11 cellular contexts compared by ENCODE assay signal in genomic region chr2:98454073-98454472, GRCh38. TPM values are rescaled to one million over a fixed set of nuclear protein-coding genes. Genes with fewer than 3 reads are reported as not detected.
DNase-seq lines count a peak whose midpoint lies in the region; ATAC-seq, FAIRE-seq and TF ChIP-seq lines count a peak whose summit lies in the region.
"Had no signal": no experiment of that assay in that cellular context is flagged by ENCODE, and none has a peak within 500 bp of the region (broad histone marks: within the 10 kb centered on the region; RNA-seq: fewer than 3 reads in every experiment).

No MANE protein-coding gene starts in this region.

- H4K20me1 ChIP-seq in BLaER1 treated with 17β-estradiol and CSF1 and Interleukin-3, amounts not matched to agents 10 nM and 100 nM: peaks cover 53 to 99% (median 74%) of the 10 kb centered on the region in 11 experiments; a peak in 20 of 22 replicates

- peaks cover 0 to 12% (median 0%) of the 10 kb centered on the region in 11 experiments; a peak in 6 of 22 replicates for H3K36me3 ChIP-seq in BLaER1 treated with 17β-estradiol and CSF1 and Interleukin-3, amounts not matched to agents 10 nM and 100 nM
- H3K36me3 ChIP-seq in mucosa of rectum (ENCODE audit: control insufficient read depth in 2 of 2, insufficient read depth in 2 of 2, low read length in 2 of 2): no peaks in the 10 kb centered on the region

- no peak for TF ChIP-seq CTCF in HFFc6 (IDR thresholded peaks at IDR 0.05)

- peak overlapping the region in 1 of 10 experiments; percentile 19; a peak in 1 of 20 replicates for H3K4me3 ChIP-seq in BLaER1 treated with 17β-estradiol and CSF1 and Interleukin-3, amounts not matched to agents 10 nM and 100 nM
- no peak overlapping the region for H3K4me3 ChIP-seq in mucosa of rectum (ENCODE audit: low read length in 2 of 2)

- no peaks in the 10 kb centered on the region for H3K27me3 ChIP-seq in BLaER1 treated with 17β-estradiol and CSF1 and Interleukin-3, amounts not matched to agents 10 nM and 100 nM
- H3K27me3 ChIP-seq in mucosa of rectum (ENCODE audit: control insufficient read depth in 2 of 2, insufficient read depth in 2 of 2, low read length in 2 of 2): no peaks in the 10 kb centered on the region

- H3K9me3 Mint-ChIP-seq in HFFc6: no peaks in the 10 kb centered on the region
- peaks cover 2% of the 10 kb centered on the region for H3K9me3 Mint-ChIP-seq in activated naive CD8-positive, alpha-beta T cell treated with anti-CD3 and anti-CD28 coated beads for 36 hours
- H3K9me3 Mint-ChIP-seq: neural crest cell had no signal

- peaks cover 12% of the 10 kb centered on the region for H3K36me3 Mint-ChIP-seq in HFFc6 (ENCODE audit: low read depth)
- H3K36me3 Mint-ChIP-seq in activated naive CD8-positive, alpha-beta T cell treated with anti-CD3 and anti-CD28 coated beads for 36 hours: peaks cover 23% of the 10 kb centered on the region

- peak overlapping the region; percentile 94 for H3K27ac Mint-ChIP-seq in HFFc6
- H3K27ac Mint-ChIP-seq in activated naive CD8-positive, alpha-beta T cell treated with anti-CD3 and anti-CD28 coated beads for 36 hours: peak overlapping the region; percentile 89

- no peak for FAIRE-seq in GM19239 (lab: Jason Lieb, UNC)

- no peaks in the 10 kb centered on the region for H3K27me3 Mint-ChIP-seq in HFFc6 (ENCODE audit: insufficient read depth)
- no peaks in the 10 kb centered on the region for H3K27me3 Mint-ChIP-seq in activated naive CD8-positive, alpha-beta T cell treated with anti-CD3 and anti-CD28 coated beads for 36 hours

- H3K4me1 Mint-ChIP-seq in HFFc6 (ENCODE audit: low read depth): peaks cover 55% of the 10 kb centered on the region
- H3K4me1 Mint-ChIP-seq in activated naive CD8-positive, alpha-beta T cell treated with anti-CD3 and anti-CD28 coated beads for 36 hours: peaks cover 93% of the 10 kb centered on the region

- no peak for ATAC-seq in HG03442 (IDR thresholded peaks at IDR 0.05; ENCODE audit: unreplicated experiment)

- H3K4me1 ChIP-seq in BLaER1 treated with 17β-estradiol and CSF1 and Interleukin-3, amounts not matched to agents 10 nM and 100 nM: peaks cover 65 to 88% (median 75%) of the 10 kb centered on the region in 10 experiments
- peaks cover 16 to 23% of the 10 kb centered on the region in 2 donors for H3K4me1 ChIP-seq in mucosa of rectum (ENCODE audit: control insufficient read depth in 2 of 2, insufficient read depth in 2 of 2, low read length in 2 of 2)

- H3K9me3 ChIP-seq in BLaER1 treated with 17β-estradiol and CSF1 and Interleukin-3, amounts not matched to agents 10 nM and 100 nM (replicated peaks in 1 of 11): no peaks in the 10 kb centered on the region
- no peaks in the 10 kb centered on the region for H3K9me3 ChIP-seq in mucosa of rectum (ENCODE audit: control insufficient read depth in 2 of 2, low read length in 2 of 2)

- H3K9ac ChIP-seq in BLaER1 treated with 17β-estradiol and CSF1 and Interleukin-3, amounts not matched to agents 10 nM and 100 nM: peak overlapping the region in 1 of 11 experiments; percentile 68; a peak in 1 of 22 replicates
- H3K9ac ChIP-seq in mucosa of rectum (ENCODE audit: low read depth in 1 of 2, low read length in 2 of 2): peak overlapping the region in 1 of 2 donors; percentile 4

- H3K27ac ChIP-seq in BLaER1 treated with 17β-estradiol and CSF1 and Interleukin-3, amounts not matched to agents 10 nM and 100 nM: peak overlapping the region in 8 of 11 experiments; percentile 3 to 87 (median 28); a peak in 8 of 22 replicates
- H3K27ac ChIP-seq in mucosa of rectum (ENCODE audit: low read depth in 2 of 2, low read length in 2 of 2): peak overlapping the region; percentile 32 to 66

- peak overlapping the region; percentile 76 to 97 (median 85) for H3K4me2 ChIP-seq in BLaER1 treated with 17β-estradiol and CSF1 and Interleukin-3, amounts not matched to agents 10 nM and 100 nM

- no peak overlapping the region for H3K4me3 Mint-ChIP-seq in HFFc6
- peak overlapping the region; percentile 75 for H3K4me3 Mint-ChIP-seq in activated naive CD8-positive, alpha-beta T cell treated with anti-CD3 and anti-CD28 coated beads for 36 hours
- H3K4me3 Mint-ChIP-seq: neural crest cell had no signal

- DNase-seq in HFFc6 (no peak), mesenteric fat pad (ENCODE audit: low spot score) (no peak), GM19239 (ENCODE audit: insufficient read length, low spot score) (no peak)
- DNase-seq in activated naive CD8-positive, alpha-beta T cell treated with anti-CD3 and anti-CD28 coated beads for 36 hours: no peak
- DNase-seq in stimulated activated CD4-positive, alpha-beta T cell treated with anti-CD3 and anti-CD28 coated beads, Interleukin-1b, Interleukin-23, amount 100 ng/mL, for 48 hours: no peak
- DNase-seq: activated CD4-positive, alpha-beta T cell treated with anti-CD3 and anti-CD28 coated beads for 1 hour; NCI-H2081 had no signal

RNA-seq across cellular contexts. Expression of gene INPP4A, which starts 9.4 kb away (rescaled TPM):
- total RNA-seq in HFFc6 (2021; fragmentation: NEBNext Ultra II Directional; extraction: Animal tissue kit (Norgen Biotek cat#: 25700)): 10 to 100 TPM; 15.8 to 19.4 (median 18.2) TPM
- 10 to 100 TPM; 31.6 to 31.9 TPM for total RNA-seq in activated naive CD8-positive, alpha-beta T cell treated with anti-CD3 and anti-CD28 coated beads for 36 hours
- total RNA-seq in mesenteric fat pad: 30.3 TPM
